In the genomic region with DNA sequence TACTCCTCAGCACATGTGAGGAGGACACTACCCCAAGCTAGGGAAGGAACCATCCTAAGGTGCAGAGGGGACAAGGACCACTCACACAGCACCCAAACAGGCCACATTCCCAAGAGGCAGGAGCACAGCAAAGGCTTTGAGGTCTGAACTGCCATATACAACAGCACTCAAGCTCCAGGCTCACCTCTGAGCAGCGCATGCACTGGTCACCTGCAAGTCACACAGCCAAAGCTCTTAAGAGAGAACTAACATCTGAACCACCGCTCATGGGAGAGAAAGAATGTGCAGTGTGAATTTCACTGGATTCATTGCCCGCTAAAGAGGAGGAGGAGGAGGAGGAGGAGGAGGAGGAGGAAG, we compare ENCODE assay signal across 19 cellular contexts.
"Had no signal": no experiment of that assay in that cellular context is flagged by ENCODE, and none has a peak within 500 bp of the region (broad histone marks: within the 10 kb centered on the region; RNA-seq: fewer than 3 reads in every experiment).

No MANE protein-coding gene starts in this region.

- H3K36me3 Mint-ChIP-seq: activated naive CD8-positive, alpha-beta T cell treated with anti-CD3 and anti-CD28 coated beads, Interleukin-2, amount 10 ng/mL, durations not matched to agents 7 days and 5 days had no signal

- H3K9me3 ChIP-seq: thyroid gland, vagina had no signal

- H3K4me3 Mint-ChIP-seq: activated naive CD8-positive, alpha-beta T cell treated with anti-CD3 and anti-CD28 coated beads, Interleukin-2, amount 10 ng/mL, durations not matched to agents 7 days and 5 days; activated T-cell treated with anti-CD3 and anti-CD28 coated beads, Interleukin-2, amount 50 U/mL, for 4 hours; central memory CD8-positive, alpha-beta T cell; nephron progenitor cell; stimulated activated naive B cell treated with anti-CD40 and anti-IgM and Interleukin-4, amounts not matched to agents 10 μg/mL and 1 μg/mL and 100 μg/mL, for 72 hours; T-cell had no signal

- ATAC-seq: activated T-cell treated with anti-CD3 and anti-CD28 coated beads, Interleukin-2, amount 50 U/mL, for 4 hours; stimulated activated naive B cell treated with anti-CD40 and anti-IgM and Interleukin-4, amounts not matched to agents 10 μg/mL and 1 μg/mL and 100 μg/mL, for 72 hours; T-cell had no signal

- H3K9me3 Mint-ChIP-seq: central memory CD8-positive, alpha-beta T cell had no signal

- H3K27ac ChIP-seq: brain microvascular endothelial cell, esophagus muscularis mucosa, thyroid gland, vagina had no signal

- H3K4me1 ChIP-seq: esophagus muscularis mucosa, thyroid gland, vagina had no signal

- H3K4me1 Mint-ChIP-seq: activated naive CD8-positive, alpha-beta T cell treated with anti-CD3 and anti-CD28 coated beads, Interleukin-2, amount 10 ng/mL, durations not matched to agents 7 days and 5 days; central memory CD8-positive, alpha-beta T cell; stimulated activated naive B cell treated with anti-CD40 and anti-IgM and Interleukin-4, amounts not matched to agents 10 μg/mL and 1 μg/mL and 100 μg/mL, for 72 hours; T-cell had no signal

- DNase-seq: activated CD4-positive, CD25-positive, alpha-beta regulatory T cell treated with anti-CD3 and anti-CD28 coated beads, Interleukin-2, amount 50 U/mL, for 72 hours; activated gamma-delta T cell treated with Interleukin-2 at 50 U/mL for 16 hours; activated naive CD8-positive, alpha-beta T cell treated with anti-CD3 and anti-CD28 coated beads, Interleukin-2, amount 10 ng/mL, durations not matched to agents 7 days and 5 days; activated T-cell treated with anti-CD3 and anti-CD28 coated beads, Interleukin-2, amount 50 U/mL, for 4 hours; brain microvascular endothelial cell; cortex of kidney; effector CD4-positive, alpha-beta T cell; hippocampal formation; kidney glomerular epithelial cell; mesenchymal stem cell; nephron progenitor cell; stimulated activated CD4-positive, alpha-beta T cell treated with anti-CD3 and anti-CD28 coated beads, Interleukin-15, amount 100 ng/mL, for 24 hours; stimulated activated CD4-positive, alpha-beta T cell treated with anti-CD3 and anti-CD28 coated beads, Interleukin-4, amount 100 ng/mL, for 1 hour; stimulated activated naive B cell treated with anti-CD40 and anti-IgM and Interleukin-4, amounts not matched to agents 10 μg/mL and 1 μg/mL and 100 μg/mL, for 72 hours; T-cell; thyroid gland had no signal

- H3K27ac Mint-ChIP-seq: activated naive CD8-positive, alpha-beta T cell treated with anti-CD3 and anti-CD28 coated beads, Interleukin-2, amount 10 ng/mL, durations not matched to agents 7 days and 5 days; nephron progenitor cell; stimulated activated naive B cell treated with anti-CD40 and anti-IgM and Interleukin-4, amounts not matched to agents 10 μg/mL and 1 μg/mL and 100 μg/mL, for 72 hours had no signal

- H3K4me3 ChIP-seq: esophagus muscularis mucosa, thyroid gland, vagina had no signal

- H3K27me3 ChIP-seq: thyroid gland, vagina had no signal

- H3K36me3 ChIP-seq: brain microvascular endothelial cell, esophagus muscularis mucosa, thyroid gland, vagina had no signal
